In the genomic region with DNA sequence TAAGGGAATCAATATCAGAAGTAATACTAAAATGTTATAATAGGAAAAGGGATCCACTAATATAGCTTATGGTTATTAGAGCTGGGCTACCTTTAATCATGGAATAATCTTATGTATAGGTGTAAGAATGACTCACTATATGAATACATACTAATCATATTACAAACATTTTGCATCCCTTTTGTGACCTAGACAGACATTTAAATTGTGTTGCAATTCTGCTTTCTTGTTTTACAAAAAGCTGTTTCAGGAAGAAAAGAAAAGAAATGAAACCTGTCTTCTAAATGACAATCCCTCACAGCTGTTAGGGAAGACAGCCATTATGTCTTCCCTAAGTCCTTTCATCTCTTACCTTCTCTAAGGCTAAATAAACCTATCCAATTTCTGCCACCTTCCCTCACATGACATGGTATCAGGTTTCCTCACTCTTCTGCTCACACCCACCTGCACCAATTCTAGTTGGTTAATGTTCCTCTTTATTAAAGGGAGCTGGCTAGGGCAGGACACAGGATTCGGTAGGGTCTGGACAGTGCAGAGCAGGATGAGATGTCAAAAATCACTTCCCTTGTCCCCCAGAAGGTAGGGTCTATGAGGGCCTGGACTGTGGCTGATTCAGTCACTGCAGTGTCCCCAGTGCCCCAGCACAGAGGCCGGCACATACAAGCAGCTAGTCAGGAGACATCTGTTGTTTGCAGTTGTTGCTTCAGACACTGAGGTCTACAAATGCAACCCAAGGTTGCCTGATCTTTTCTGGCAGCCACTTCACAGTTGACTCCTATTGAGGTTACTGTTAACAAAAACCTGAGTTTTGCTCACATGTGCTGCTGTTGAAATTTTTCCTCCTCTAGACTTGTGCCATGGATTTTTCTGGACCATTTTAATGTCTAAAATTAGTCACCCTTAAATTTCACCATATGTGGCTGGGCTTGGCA, we compare ENCODE assay signal across 10 cellular contexts. TPM values are rescaled to one million over a fixed set of nuclear protein-coding genes. Genes with fewer than 3 reads are reported as not detected.
DNase-seq lines count a peak whose midpoint lies in the region; ATAC-seq, FAIRE-seq and TF ChIP-seq lines count a peak whose summit lies in the region.
"Had no signal": no experiment of that assay in that cellular context is flagged by ENCODE, and none has a peak within 500 bp of the region (broad histone marks: within the 10 kb centered on the region; RNA-seq: fewer than 3 reads in every experiment).

No MANE protein-coding gene starts in this region.

- DNase-seq in CD8-positive, alpha-beta memory T cell: no peak
- DNase-seq in NCI-H1092 treated with DMSO at 0.1 percent for 48 hours (lab: John Stamatoyannopoulos, UW) (peak; percentile 58), WTC11 (ENCODE audit: low spot score) (no peak), lower leg skin (ENCODE audit: low spot score in 2 of 2) (peak; percentile 31 to 85), Ammon's horn (ENCODE audit: low spot score) (no peak), germinal center (ENCODE audit: low spot score) (no peak), D721Med (ENCODE audit: insufficient read length, low spot score) (no peak)
- DNase-seq: erythroblast had no signal

- no peaks in the 10 kb centered on the region for H3K9me3 ChIP-seq in CD8-positive, alpha-beta memory T cell (ENCODE audit: low read length)

- H3K27me3 ChIP-seq in CD8-positive, alpha-beta memory T cell (ENCODE audit: insufficient read depth, low read length, poor library complexity, severe bottlenecking): no peaks in the 10 kb centered on the region

- ATAC-seq in WTC11 (peak; percentile 9), SK-N-SH treated with all-trans-retinoic acid at 6 μM for 48 hours (no peak)

- no peak for TF ChIP-seq POLR2A in lower leg skin (IDR thresholded peaks at IDR 0.05)

- TF ChIP-seq CTCF in WTC11 (IDR thresholded peaks at IDR 0.05) (no peak), lower leg skin (IDR thresholded peaks at IDR 0.05) (no peak), D721Med (IDR thresholded peaks at IDR 0.05; ENCODE audit: insufficient read depth, missing control alignments) (no peak)

- H3K4me3 ChIP-seq in CD8-positive, alpha-beta memory T cell (ENCODE audit: low read length): no peak overlapping the region
- H3K4me3 ChIP-seq in lower leg skin (ENCODE audit: low read depth, poor library complexity, severe bottlenecking): no peak overlapping the region

- no peaks in the 10 kb centered on the region for H3K9me3 Mint-ChIP-seq in CD8-positive, alpha-beta memory T cell
- H3K9me3 Mint-ChIP-seq in WTC11: no peaks in the 10 kb centered on the region
- H3K9me3 Mint-ChIP-seq: T-helper 2 cell treated with Interferon-gamma antibody and Interleukin-4, amounts not matched to agents 5 μg/mL and 100 μg/mL, for 36 hours had no signal

- H3K27ac ChIP-seq in CD8-positive, alpha-beta memory T cell (ENCODE audit: low read depth, low read length): no peak overlapping the region

- FAIRE-seq in D721Med (lab: Jason Lieb, UNC): no peak

- H3K27me3 Mint-ChIP-seq in CD8-positive, alpha-beta memory T cell: no peaks in the 10 kb centered on the region
- peaks cover 6% of the 10 kb centered on the region for H3K27me3 Mint-ChIP-seq in WTC11 (ENCODE audit: low read depth)

- H3K4me1 Mint-ChIP-seq in CD8-positive, alpha-beta memory T cell: peaks cover 77 to 91% (median 84%) of the 10 kb centered on the region in 3 donors
- peaks cover 37% of the 10 kb centered on the region for H3K4me1 Mint-ChIP-seq in WTC11

- intact Hi-C loops in lower leg skin (cut with DNase I; ENCODE audit: low total_unique reads): no loop called here

- H3K27ac Mint-ChIP-seq in CD8-positive, alpha-beta memory T cell: peak overlapping the region; percentile 67 to 98 (median 89)
- peak overlapping the region; percentile 43 for H3K27ac Mint-ChIP-seq in WTC11
- H3K27ac Mint-ChIP-seq: T-helper 2 cell treated with Interferon-gamma antibody and Interleukin-4, amounts not matched to agents 5 μg/mL and 100 μg/mL, for 36 hours had no signal

- H3K36me3 Mint-ChIP-seq in CD8-positive, alpha-beta memory T cell: peaks cover 0 to 37% (median 3%) of the 10 kb centered on the region in 3 donors
- no peaks in the 10 kb centered on the region for H3K36me3 Mint-ChIP-seq in WTC11

- 68 to 76% methylated on average over 2 of the region's 2 CpGs for WGBS in lower leg skin, 2 donors

- POLR2A ChIA-PET in CD8-positive, alpha-beta memory T cell (lab: Charles Lee): interaction anchor here (0.6 to 1.8 kb wide), 4 partner anchors 10 to 1175 kb away, joined by 3 to 7 read pairs (median 4); a partner anchor contains a TSS
- POLR2A ChIA-PET in WTC11 (lab: Charles Lee): no interaction called here

- H3K4me3 Mint-ChIP-seq in CD8-positive, alpha-beta memory T cell: peak overlapping the region in 5 of 7 donors; percentile 3 to 45 (median 36)
- no peak overlapping the region for H3K4me3 Mint-ChIP-seq in WTC11
- H3K4me3 Mint-ChIP-seq: T-helper 2 cell treated with Interferon-gamma antibody and Interleukin-4, amounts not matched to agents 5 μg/mL and 100 μg/mL, for 36 hours had no signal

- CTCF ChIA-PET in CD8-positive, alpha-beta memory T cell (lab: Charles Lee): interaction anchor here (1.1 to 5.1 kb wide), 3 partner anchors 10 to 196 kb away, joined by 3 to 49 read pairs (median 3); no protein-coding TSS in a partner anchor
- CTCF ChIA-PET in WTC11 (lab: Charles Lee): interaction anchor here (0.7 to 1.0 kb wide), 2 partner anchors 22 to 27 kb away, joined by 4 read pairs; no protein-coding TSS in a partner anchor

- H3K4me1 ChIP-seq in CD8-positive, alpha-beta memory T cell (ENCODE audit: insufficient read depth, low read length): peaks cover 39% of the 10 kb centered on the region

- H3K36me3 ChIP-seq in CD8-positive, alpha-beta memory T cell (ENCODE audit: insufficient read depth, low read length): peaks cover 4% of the 10 kb centered on the region

TF ChIP-seq in WTC11, 78 proteins besides CTCF, POLR2A, EP300 and RAD21:
- TF ChIP-seq SOX15 (CRISPR knock-in tag; IDR thresholded peaks at IDR 0.05) (no peak), OVOL2 (CRISPR knock-in tag; IDR thresholded peaks at IDR 0.05; ENCODE audit: borderline replicate concordance) (no peak)
- TF ChIP-seq, protein P1, sequence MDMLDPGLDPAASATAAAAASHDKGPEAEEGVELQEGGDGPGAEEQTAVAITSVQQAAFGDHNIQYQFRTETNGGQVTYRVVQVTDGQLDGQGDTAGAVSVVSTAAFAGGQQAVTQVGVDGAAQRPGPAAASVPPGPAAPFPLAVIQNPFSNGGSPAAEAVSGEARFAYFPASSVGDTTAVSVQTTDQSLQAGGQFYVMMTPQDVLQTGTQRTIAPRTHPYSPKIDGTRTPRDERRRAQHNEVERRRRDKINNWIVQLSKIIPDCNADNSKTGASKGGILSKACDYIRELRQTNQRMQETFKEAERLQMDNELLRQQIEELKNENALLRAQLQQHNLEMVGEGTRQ (CRISPR knock-in tag; IDR thresholded peaks at IDR 0.05): peak; percentile 60; the same call in 1 of the 2 replicates

TF ChIP-seq in SK-N-SH treated with all-trans-retinoic acid at 6 μM for 48 hours, 23 proteins besides CTCF, POLR2A, EP300 and RAD21:
- no peak for TF ChIP-seq RARB (CRISPR knock-in tag; IDR thresholded peaks at IDR 0.05)
- no peak for TF ChIP-seq ISL1 (CRISPR knock-in tag; IDR thresholded peaks at IDR 0.05)
TF ChIP-seq in SK-N-SH treated with all-trans-retinoic acid at 6 μM for 48 hours: peak in this region for 0.

RNA-seq across cellular contexts. Expression of a gene that starts 3.8 kb away (rescaled TPM):
- total RNA-seq in CD8-positive, alpha-beta memory T cell: 10 to 100 TPM; 79.8 to 80.6 TPM
- polyA plus RNA-seq in CD8-positive, alpha-beta memory T cell: 272 TPM
- total RNA-seq in WTC11 (2021) (39.9 to 45.2 TPM (median 45.1 TPM) in 3 replicates), lower leg skin (100 to 1,000 TPM in 1 of 4 donors, 10 to 100 TPM in 3; 52.1 to 102 (median 75.7) TPM)

Comparison
In these comparisons a context has a peak if more than half of its experiments do, and no peak if none do; other contexts are left out.
1. DNase-seq: peak in NCI-H1092 treated with DMSO at 0.1 percent for 48 hours (single experiment) and lower leg skin (2 of 2); none in CD8-positive, alpha-beta memory T cell (0 of 5), WTC11 (single experiment), Ammon's horn (single experiment), germinal center (single experiment) and D721Med (single experiment).